In the genomic region with DNA sequence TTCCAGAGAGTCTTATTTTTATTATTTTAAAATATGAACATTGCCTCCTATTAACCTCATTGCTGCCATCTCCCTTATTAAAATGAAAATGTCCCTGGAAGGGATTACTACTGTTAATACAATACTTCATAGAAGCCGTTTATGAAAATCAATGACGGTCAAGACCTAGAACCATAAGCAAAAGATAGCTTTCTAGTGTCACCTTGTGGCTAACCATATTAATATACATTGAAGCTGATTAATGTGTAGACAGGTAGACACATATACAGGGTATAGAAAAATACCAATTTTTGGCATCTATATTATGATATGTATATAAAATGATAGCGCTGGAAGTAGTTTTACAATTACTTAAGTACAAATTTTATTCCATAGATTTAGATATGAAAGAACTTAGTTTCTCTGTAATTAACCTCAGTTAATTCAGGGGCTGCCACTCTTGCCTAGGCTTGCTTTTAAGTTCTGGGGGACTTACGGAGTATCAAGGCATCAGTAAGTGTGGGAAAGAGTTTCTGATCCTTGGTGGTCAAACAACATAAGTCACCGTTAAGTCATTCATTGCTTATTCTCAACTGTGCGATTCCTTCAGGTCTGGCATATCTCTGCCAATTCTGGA, we compare ENCODE assay signal across 8 cellular contexts. TPM values are rescaled to one million over a fixed set of nuclear protein-coding genes. Genes with fewer than 3 reads are reported as not detected.
DNase-seq lines count a peak whose midpoint lies in the region; ATAC-seq and TF ChIP-seq lines count a peak whose summit lies in the region.

No MANE protein-coding gene starts in this region.

- H3K9me3 Mint-ChIP-seq in effector memory CD8-positive, alpha-beta T cell, result no peaks in the 10 kb centered on the region

- peaks cover 15% of the 10 kb centered on the region for H3K36me3 Mint-ChIP-seq in effector memory CD8-positive, alpha-beta T cell (ENCODE audit: insufficient read depth)

- H3K27ac ChIP-seq in tibial nerve, result no peak overlapping the region

- no peak for ATAC-seq in effector memory CD8-positive, alpha-beta T cell (replicated peaks)
- no peak for ATAC-seq in HG03039 (IDR thresholded peaks at IDR 0.05; ENCODE audit: unreplicated experiment)

- TF ChIP-seq CTCF in tibial nerve (IDR thresholded peaks at IDR 0.05), result peak in 3 of 5 experiments; percentile 6 to 51 (median 47)

- H3K4me1 Mint-ChIP-seq in effector memory CD8-positive, alpha-beta T cell (ENCODE audit: low read depth in 2 of 2), result peaks cover 12 to 19% of the 10 kb centered on the region in 2 donors

- H3K27me3 ChIP-seq in tibial nerve, result no peaks in the 10 kb centered on the region

- H3K4me3 ChIP-seq in tibial nerve, result no peak overlapping the region

- TF ChIP-seq POLR2A in tibial nerve (IDR thresholded peaks at IDR 0.05), result no peak

- 55 to 59% methylated on average over 6 of the region's 6 CpGs for WGBS in tibial nerve, 2 donors

- peaks cover 19 to 21% of the 10 kb centered on the region in 2 donors for H3K27me3 Mint-ChIP-seq in effector memory CD8-positive, alpha-beta T cell

- DNase-seq in NOMO-1 (lab: John Stamatoyannopoulos, UW; ENCODE audit: unreplicated experiment in 2 of 2), result peak; percentile 8 to 41
- no peak for DNase-seq in NOMO-1 treated with dmso at 0.1 percent for 144 hours (lab: John Stamatoyannopoulos, UW; ENCODE audit: unreplicated experiment)
- DNase-seq in NCI-H446 treated with DMSO at 0.1 percent for 48 hours (lab: John Stamatoyannopoulos, UW), result peak; percentile 28
- DNase-seq in dermis blood vessel endothelial cell, result peak; percentile 78
- DNase-seq in tibial nerve (ENCODE audit: low spot score in 2 of 2), result no peak
- DNase-seq in effector memory CD8-positive, alpha-beta T cell, result no peak
- no peak for DNase-seq in posterior cingulate gyrus

- H3K4me3 Mint-ChIP-seq in effector memory CD8-positive, alpha-beta T cell, result no peak overlapping the region

- no peaks in the 10 kb centered on the region for H3K9me3 ChIP-seq in tibial nerve

- H3K27ac Mint-ChIP-seq in effector memory CD8-positive, alpha-beta T cell, result no peak overlapping the region

- H3K36me3 ChIP-seq in tibial nerve, result no peaks in the 10 kb centered on the region

- TF ChIP-seq EP300 in tibial nerve (IDR thresholded peaks at IDR 0.05), result no peak

- H3K4me1 ChIP-seq in tibial nerve, result peaks cover 0 to 22% (median 5%) of the 10 kb centered on the region in 4 donors

- intact Hi-C loops in posterior cingulate gyrus (cut with DNase I), result loop anchor here (5.0 to 10.0 kb wide), 3 partner anchors 94 to 534 kb away; partner anchors contain the start of gene DCP2

RNA-seq across cellular contexts. Expression of gene YTHDC2, which starts 2.5 kb away (rescaled TPM):
- total RNA-seq in dermis blood vessel endothelial cell (49.2 and 53.6 TPM in 2 replicates), tibial nerve (10 to 100 TPM; 39.8 to 50.3 (median 41.5) TPM)

RNA-seq across cellular contexts. Expression of gene MCC, which starts 22.7 kb away (rescaled TPM):
- total RNA-seq in dermis blood vessel endothelial cell, result 35.5 and 37.1 TPM in 2 replicates
- 100 to 1,000 TPM in 1 of 4 donors, 10 to 100 TPM in 3; 55.5 to 122 (median 80.9) TPM for total RNA-seq in tibial nerve

Comparison
In these comparisons a context has a peak if more than half of its experiments do, and no peak if none do; other contexts are left out.
1. DNase-seq: peak in NOMO-1 (2 of 2), NCI-H446 treated with DMSO at 0.1 percent for 48 hours (single experiment) and dermis blood vessel endothelial cell (single experiment); none in NOMO-1 treated with dmso at 0.1 percent for 144 hours (single experiment), tibial nerve (0 of 2), effector memory CD8-positive, alpha-beta T cell (0 of 3) and posterior cingulate gyrus (0 of 10).